19 cellular contexts compared by ENCODE assay signal in genomic region chrX:101252634-101253033, GRCh38. TPM values are rescaled to one million over a fixed set of nuclear protein-coding genes. Genes with fewer than 3 reads are reported as not detected.
DNase-seq lines count a peak whose midpoint lies in the region; ATAC-seq, FAIRE-seq and TF ChIP-seq lines count a peak whose summit lies in the region.
"Had no signal": no experiment of that assay in that cellular context is flagged by ENCODE, and none has a peak within 500 bp of the region (broad histone marks: within the 10 kb centered on the region; RNA-seq: fewer than 3 reads in every experiment).

No MANE protein-coding gene starts in this region.

- H3K27ac Mint-ChIP-seq in stimulated activated memory B cell treated with anti-CD40 and anti-IgM and Interleukin-4, amounts not matched to agents 10 μg/mL and 1 μg/mL and 100 μg/mL, for 72 hours, result no peak overlapping the region
- H3K27ac Mint-ChIP-seq: CD4-positive, CD25-positive, alpha-beta regulatory T cell had no signal

- H3K36me3 Mint-ChIP-seq in stimulated activated memory B cell treated with anti-CD40 and anti-IgM and Interleukin-4, amounts not matched to agents 10 μg/mL and 1 μg/mL and 100 μg/mL, for 72 hours, result no peaks in the 10 kb centered on the region
- H3K36me3 Mint-ChIP-seq: CD4-positive, CD25-positive, alpha-beta regulatory T cell had no signal

- H3K27me3 ChIP-seq in GM23248 (replicated peaks; ENCODE audit: insufficient read depth) (no peaks in the 10 kb centered on the region), esophagus squamous epithelium (no peaks in the 10 kb centered on the region)
- H3K27me3 ChIP-seq: BE2C had no signal

- H3K27ac ChIP-seq in GM23248 (peak overlapping the region; percentile 30; the same call in 1 of the 2 replicates), esophagus squamous epithelium (no peak overlapping the region)
- H3K27ac ChIP-seq: PC-9 had no signal

- no peaks in the 10 kb centered on the region for H3K27me3 Mint-ChIP-seq in stimulated activated memory B cell treated with anti-CD40 and anti-IgM and Interleukin-4, amounts not matched to agents 10 μg/mL and 1 μg/mL and 100 μg/mL, for 72 hours
- H3K27me3 Mint-ChIP-seq: CD4-positive, CD25-positive, alpha-beta regulatory T cell had no signal

- H3K9me3 ChIP-seq in GM23248 (ENCODE audit: low read depth), result no peaks in the 10 kb centered on the region
- no peaks in the 10 kb centered on the region for H3K9me3 ChIP-seq in esophagus squamous epithelium
- H3K9me3 ChIP-seq: BE2C had no signal

- H3K4me3 Mint-ChIP-seq in stimulated activated memory B cell treated with anti-CD40 and anti-IgM and Interleukin-4, amounts not matched to agents 10 μg/mL and 1 μg/mL and 100 μg/mL, for 72 hours, result no peak overlapping the region
- H3K4me3 Mint-ChIP-seq: CD4-positive, CD25-positive, alpha-beta regulatory T cell had no signal

- H3K4me1 ChIP-seq in GM23248 (ENCODE audit: insufficient read depth) (no peaks in the 10 kb centered on the region; the same call in 1 of the 2 replicates), esophagus squamous epithelium (no peaks in the 10 kb centered on the region)
- H3K4me1 ChIP-seq: BE2C had no signal

- H3K4me3 ChIP-seq in GM23248 (no peak overlapping the region), astrocyte of the spinal cord (ENCODE audit: low read depth, low read length) (no peak overlapping the region), fibroblast of pulmonary artery (replicated peaks; ENCODE audit: low read depth, low read length) (no peak overlapping the region), esophagus squamous epithelium (no peak overlapping the region)
- H3K4me3 ChIP-seq: GM12878, PC-9 had no signal

- H3K4me2 ChIP-seq in GM23248 (ENCODE audit: unreplicated experiment), result no peak overlapping the region
- H3K4me2 ChIP-seq: PC-9 had no signal

- H3K9ac ChIP-seq in GM23248, result no peak overlapping the region

- no peaks in the 10 kb centered on the region for H3K79me2 ChIP-seq in GM23248 (ENCODE audit: insufficient read depth)

- ATAC-seq in stimulated activated memory B cell treated with anti-CD40 and anti-IgM and Interleukin-4, amounts not matched to agents 10 μg/mL and 1 μg/mL and 100 μg/mL, for 72 hours, result no peak
- ATAC-seq: GM12878 had no signal

- no peaks in the 10 kb centered on the region for H3K9me2 ChIP-seq in GM23248 (ENCODE audit: insufficient read depth)

- intact Hi-C loops in esophagus squamous epithelium (cut with DNase I), result no loop called here

- WGBS in GM23248 (ENCODE audit: low coverage in 1 of 2, low lambda C conversion rate in 2 of 2, missing lambda C conversion rate in 2 of 2), 2 experiments, result 0 to 23% methylated on average over 1 to 2 of the region's 2 CpGs
- WGBS in esophagus squamous epithelium, 2 donors, result 80% methylated on average over 1 of the region's 2 CpGs; no CpG with 5 or more reads in 1 of the 2 donors

- H4K20me1 ChIP-seq in GM23248 (ENCODE audit: insufficient read depth), result no peaks in the 10 kb centered on the region

- DNase-seq in GM23248 (peak; percentile 59), astrocyte of the spinal cord (ENCODE audit: low read depth, low spot score) (peak; percentile 7), fibroblast of pulmonary artery (ENCODE audit: low read depth) (peak; percentile 44), esophagus squamous epithelium (lab: John Stamatoyannopoulos, UW) (no peak), HTR-8/SVneo (ENCODE audit: insufficient read length, low spot score) (no peak), NOMO-1 treated with DMSO at 0.1 percent for 48 hours (lab: John Stamatoyannopoulos, UW; ENCODE audit: unreplicated experiment) (no peak)
- DNase-seq: BE2C; CD4-positive, CD25-positive, alpha-beta regulatory T cell; COR-L47; GF-D8; GOT3; KBM-7; MV-4-11; NCI-H1694 treated with DMSO at 0.1 percent for 48 hours; NCI-H226; NCI-H524 treated with DMSO at 0.1 percent for 48 hours; PC-9 had no signal

- H3F3A ChIP-seq in GM23248 (ENCODE audit: insufficient read depth), result no peaks in the 10 kb centered on the region

- H3K9me3 Mint-ChIP-seq in stimulated activated memory B cell treated with anti-CD40 and anti-IgM and Interleukin-4, amounts not matched to agents 10 μg/mL and 1 μg/mL and 100 μg/mL, for 72 hours, result no peaks in the 10 kb centered on the region
- H3K9me3 Mint-ChIP-seq: CD4-positive, CD25-positive, alpha-beta regulatory T cell had no signal

- TF ChIP-seq POLR2A in esophagus squamous epithelium (IDR thresholded peaks at IDR 0.05), result no peak

- no peaks in the 10 kb centered on the region for H3K4me1 Mint-ChIP-seq in stimulated activated memory B cell treated with anti-CD40 and anti-IgM and Interleukin-4, amounts not matched to agents 10 μg/mL and 1 μg/mL and 100 μg/mL, for 72 hours

- H3K36me3 ChIP-seq in GM23248 (ENCODE audit: low read depth), result no peaks in the 10 kb centered on the region
- no peaks in the 10 kb centered on the region for H3K36me3 ChIP-seq in esophagus squamous epithelium
- H3K36me3 ChIP-seq: BE2C had no signal

- no peak for TF ChIP-seq CTCF in astrocyte of the spinal cord (IDR thresholded peaks at IDR 0.05; ENCODE audit: low read depth, low read length)
- no peak for TF ChIP-seq CTCF in fibroblast of pulmonary artery (IDR thresholded peaks at IDR 0.05; ENCODE audit: low read length, missing control alignments)
- TF ChIP-seq CTCF in esophagus squamous epithelium (IDR thresholded peaks at IDR 0.05), result no peak

- no peak for FAIRE-seq in HTR-8/SVneo (lab: Jason Lieb, UNC)
- FAIRE-seq: GM12878 had no signal

- no peak overlapping the region for H2AFZ ChIP-seq in GM23248
- H2AFZ ChIP-seq: PC-9 had no signal

- in situ Hi-C loops in GM23248 (cut with MboI), result no loop called here
- in situ Hi-C loops in astrocyte of the spinal cord (cut with HindIII; ENCODE audit: low sequenced_read_pairs), result no loop called here

RNA-seq across cellular contexts. Expression of gene DRP2, which starts 33.0 kb away (rescaled TPM):
- total RNA-seq in GM23248 (2014; rRNA removed; shearing (Covaris generic)), result 0.22 TPM in 1 of 2 replicates, not detected in the other
- 0.18 and 0.21 TPM in 2 replicates for polyA plus RNA-seq in GM23248 (2016; fragmentation: Nextera tagmentation; extraction: Ambion mirVana)
- under 1 TPM in 2 of 4 donors, not detected in 2; 0.09 to 0.19 TPM for total RNA-seq in esophagus squamous epithelium

RNA-seq across cellular contexts. Expression of gene TAF7L, which starts 38.5 kb away (rescaled TPM):
- 0.25 and 0.43 TPM in 2 replicates for total RNA-seq in GM23248 (2014; rRNA removed; shearing (Covaris generic))
- polyA plus RNA-seq in GM23248 (2016; fragmentation: Nextera tagmentation; extraction: Ambion mirVana), result 0.23 and 0.53 TPM in 2 replicates
- total RNA-seq in esophagus squamous epithelium, result under 1 TPM in 1 of 4 donors, not detected in 3; 0.44 TPM
- total RNA-seq: CD4-positive, CD25-positive, alpha-beta regulatory T cell had no signal
- polyA plus RNA-seq: CD4-positive, CD25-positive, alpha-beta regulatory T cell had no signal

Comparison
In these comparisons a context has a peak if more than half of its experiments do, and no peak if none do; other contexts are left out.
1. DNase-seq: peak in GM23248 (single experiment), astrocyte of the spinal cord (single experiment) and fibroblast of pulmonary artery (single experiment); none in esophagus squamous epithelium (single experiment), HTR-8/SVneo (single experiment) and NOMO-1 treated with DMSO at 0.1 percent for 48 hours (single experiment).